ENCODE assay signal across 7 cellular contexts in the genomic region with DNA sequence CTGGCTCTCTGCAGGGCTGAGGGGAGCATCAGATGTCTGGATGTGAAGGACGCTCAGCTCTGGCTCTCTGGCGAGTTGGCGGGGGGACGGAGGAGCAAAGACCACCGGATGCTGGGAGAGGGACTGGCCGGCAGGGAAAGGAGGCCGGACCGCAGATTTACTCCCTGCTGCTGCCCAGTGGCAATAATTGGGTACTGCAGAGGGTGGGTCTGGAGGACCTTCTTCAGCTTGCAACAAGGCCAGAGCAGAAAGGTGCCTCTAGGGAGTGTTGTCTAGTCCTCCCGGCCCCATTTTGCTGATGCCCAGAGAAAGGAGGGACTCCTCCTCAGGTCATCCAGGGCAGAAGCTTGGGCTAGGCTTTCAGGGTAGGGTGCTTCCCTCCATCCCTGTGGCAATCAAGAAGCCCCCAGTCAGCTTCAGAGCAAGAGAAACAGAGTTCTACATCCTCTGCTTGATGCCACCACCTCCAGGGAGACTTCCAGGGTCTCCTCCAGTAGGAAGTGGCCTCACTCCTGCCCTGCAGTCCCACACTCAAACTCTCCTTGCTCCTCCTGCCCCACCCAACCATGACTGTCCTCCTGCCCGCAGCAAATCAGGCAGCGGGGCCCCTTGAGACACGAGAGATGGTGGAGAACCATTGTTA. TPM values are rescaled to one million over a fixed set of nuclear protein-coding genes. Genes with fewer than 3 reads are reported as not detected.
DNase-seq lines count a peak whose midpoint lies in the region; FAIRE-seq and TF ChIP-seq lines count a peak whose summit lies in the region.

No MANE protein-coding gene starts in this region.

- no peaks in the 10 kb centered on the region for H3K27me3 ChIP-seq in small intestine (ENCODE audit: control insufficient read depth in 2 of 2, insufficient read depth in 2 of 2, low read length in 2 of 2)

- FAIRE-seq in HTR-8/SVneo (lab: Jason Lieb, UNC) (no peak), small intestine (lab: Jason Lieb, UNC) (no peak)

- WGBS in small intestine, 3 donors = 28 to 36% (median 34%) methylated on average over 12 of the region's 12 CpGs

- in situ Hi-C loops in G401 (cut with HindIII; ENCODE audit: low sequenced_read_pairs) (no loop called here), astrocyte of the cerebellum (cut with HindIII; ENCODE audit: low sequenced_read_pairs) (no loop called here)

- H3K4me1 ChIP-seq in small intestine (ENCODE audit: control insufficient read depth in 2 of 2, insufficient read depth in 1 of 2, low read depth in 1 of 2, low read length in 1 of 2) = no peaks in the 10 kb centered on the region

- H3K27ac ChIP-seq in small intestine (ENCODE audit: low read depth in 1 of 2, low read length in 1 of 2) = no peak overlapping the region

- H3K36me3 ChIP-seq in small intestine (ENCODE audit: control insufficient read depth in 2 of 2, insufficient read depth in 2 of 2, low read length in 2 of 2) = no peaks in the 10 kb centered on the region

- H3K9me3 ChIP-seq in small intestine (ENCODE audit: control insufficient read depth, low read depth) = no peaks in the 10 kb centered on the region

- TF ChIP-seq CTCF in astrocyte of the cerebellum (IDR thresholded peaks at IDR 0.05; ENCODE audit: low read depth, low read length, missing control alignments) = peak; percentile 90

- H3K4me3 ChIP-seq in astrocyte of the cerebellum (ENCODE audit: low read depth, low read length) (no peak overlapping the region), small intestine (ENCODE audit: low read depth in 1 of 2, low read length in 2 of 2) (no peak overlapping the region)

- DNase-seq in G401 (ENCODE audit: low spot score) (peak; percentile 87), HTR-8/SVneo (ENCODE audit: insufficient read length, low spot score) (peak; percentile 57), SKM-1 treated with dmso at 0.1 percent for 144 hours (lab: John Stamatoyannopoulos, UW; ENCODE audit: unreplicated experiment) (peak; percentile 50), astrocyte of the cerebellum (ENCODE audit: low read depth) (peak; percentile 39), hypothalamus (lab: John Stamatoyannopoulos, UW) (peak in 40 of 51 donors; percentile 11 to 77 (median 45)), small intestine (peak; percentile 57), NCI-H128 (lab: John Stamatoyannopoulos, UW; ENCODE audit: unreplicated experiment) (no peak)

RNA-seq across cellular contexts. Expression of a gene that starts 20.3 kb away (rescaled TPM):
- 32.3 and 34.4 TPM in 2 replicates for total RNA-seq in G401 (2014; rRNA removed; shearing (Covaris generic))
- 1 to 10 TPM in 1 of 3 donors, under 1 TPM in 2; 0.22 to 7.2 (median 0.54) TPM for polyA plus RNA-seq in small intestine
